Comparison of ENCODE assay signal across 11 cellular contexts in the genomic region with DNA sequence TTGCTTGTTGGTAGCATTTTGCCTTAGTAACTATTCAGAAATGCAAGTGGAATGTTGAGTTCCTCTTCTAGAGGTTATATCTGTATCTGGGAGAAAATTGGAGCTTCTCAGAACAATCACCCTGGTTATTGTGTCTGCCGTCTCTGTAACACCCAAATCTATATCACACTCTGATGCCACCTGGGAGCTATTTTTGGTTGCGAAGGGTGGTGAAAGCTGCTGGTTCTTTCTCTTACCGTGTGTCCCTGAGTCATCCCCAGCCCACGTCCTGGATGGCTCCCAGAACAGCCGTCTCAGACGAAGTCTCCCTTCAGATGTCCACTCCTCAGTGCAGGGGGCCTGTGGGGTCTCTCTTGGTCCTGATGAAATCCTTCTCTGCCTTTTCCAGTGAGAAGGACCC.
A peak's percentile ranks its signal among the peaks of the same experiment; 100 is the strongest.
DNase-seq lines count a peak whose midpoint lies in the region; ATAC-seq, FAIRE-seq and TF ChIP-seq lines count a peak whose summit lies in the region.
"Had no signal": no experiment of that assay in that cellular context is flagged by ENCODE, and none has a peak within 500 bp of the region (broad histone marks: within the 10 kb centered on the region; RNA-seq: fewer than 3 reads in every experiment).

No MANE protein-coding gene starts in this region.

- H3K4me3 ChIP-seq in SK-N-SH (ENCODE audit: low read depth in 2 of 2, low read length in 1 of 2) (no peak overlapping the region; a peak in 1 of 4 replicates), pancreas (peak overlapping the region in 1 of 4 donors; percentile 3), WERI-Rb-1 (ENCODE audit: low read depth, low read length) (no peak overlapping the region)

- 28% methylated on average over 6 of the region's 6 CpGs for WGBS in SK-N-SH (ENCODE audit: low lambda C conversion rate)
- WGBS in pancreas, 2 donors: 57 to 64% methylated on average over 6 of the region's 6 CpGs

- TF ChIP-seq CTCF in SK-N-SH (IDR thresholded peaks at IDR 0.05): no peak
- no peak for TF ChIP-seq CTCF in pancreas (IDR thresholded peaks at IDR 0.05)
- TF ChIP-seq CTCF in WERI-Rb-1 (IDR thresholded peaks at IDR 0.05; ENCODE audit: low read depth, low read length): no peak

- POLR2A ChIA-PET in SK-N-SH (lab: Yijun Ruan, JAX): no interaction called here

- DNase-seq in ELR (ENCODE audit: low read depth): peak; percentile 60
- no peak for DNase-seq in SK-N-SH
- peak; percentile 51 for DNase-seq in glomerular visceral epithelial cell (ENCODE audit: extremely low spot score)
- no peak for DNase-seq in pancreas
- no peak for DNase-seq in WERI-Rb-1
- DNase-seq in DMS153 (lab: John Stamatoyannopoulos, UW): no peak
- DNase-seq: DMS79, NCI-H1417 treated with DMSO at 0.1 percent for 48 hours had no signal

- H3K4me2 ChIP-seq in SK-N-SH: peak overlapping the region; percentile 47; the same call in 1 of the 2 replicates

- intact Hi-C loops in pancreas (cut with DNase I): no loop called here

- peaks cover 19% of the 10 kb centered on the region; the same call in 1 of the 2 replicates for H3K79me2 ChIP-seq in SK-N-SH (ENCODE audit: insufficient read depth)

- no peak for TF ChIP-seq EP300 in SK-N-SH (IDR thresholded peaks at IDR 0.05; ENCODE audit: borderline replicate concordance in 1 of 2, low read depth in 1 of 2, low read length in 1 of 2)

- H3F3A ChIP-seq in SK-N-SH (replicated peaks; ENCODE audit: insufficient read depth): peaks cover 4% of the 10 kb centered on the region

- no peak overlapping the region for H3K9ac ChIP-seq in SK-N-SH

- FAIRE-seq in pancreas (lab: Jason Lieb, UNC): no peak

- H3K9me3 ChIP-seq in SK-N-SH: no peaks in the 10 kb centered on the region
- H3K9me3 ChIP-seq in pancreas: no peaks in the 10 kb centered on the region
- no peaks in the 10 kb centered on the region for H3K9me3 ChIP-seq in WERI-Rb-1 (ENCODE audit: severe bottlenecking)
- H3K9me3 ChIP-seq: neutrophil had no signal

- no peaks in the 10 kb centered on the region for H3K36me3 ChIP-seq in SK-N-SH (replicated peaks in 1 of 2; ENCODE audit: control insufficient read depth in 1 of 2, insufficient read depth in 2 of 2, low read length in 1 of 2)
- H3K36me3 ChIP-seq in pancreas: no peaks in the 10 kb centered on the region
- H3K36me3 ChIP-seq in WERI-Rb-1: no peaks in the 10 kb centered on the region
- H3K36me3 ChIP-seq: neutrophil had no signal

- peak overlapping the region in 1 of 2 experiments; percentile 61; a peak in 1 of 4 replicates for H3K27ac ChIP-seq in SK-N-SH (ENCODE audit: low read depth in 2 of 2, low read length in 1 of 2)
- peak overlapping the region in 2 of 4 donors; percentile 30 to 53 for H3K27ac ChIP-seq in pancreas
- no peak overlapping the region for H3K27ac ChIP-seq in WERI-Rb-1
- H3K27ac ChIP-seq: neutrophil had no signal

- no peak overlapping the region for H2AFZ ChIP-seq in SK-N-SH (ENCODE audit: low read depth)

- no peak for TF ChIP-seq RAD21 in SK-N-SH (IDR thresholded peaks at IDR 0.05; ENCODE audit: low read length)

- H3K9me2 ChIP-seq in SK-N-SH: no peaks in the 10 kb centered on the region

- H3K4me1 ChIP-seq in SK-N-SH (ENCODE audit: control insufficient read depth in 1 of 2, insufficient read depth in 2 of 2, low read depth in 1 of 2, low read length in 1 of 2): peaks cover 12 to 23% of the 10 kb centered on the region in 2 experiments
- H3K4me1 ChIP-seq in pancreas: peaks cover 0 to 15% (median 11%) of the 10 kb centered on the region in 3 donors

- H3K27me3 ChIP-seq in SK-N-SH (ENCODE audit: insufficient read depth) (no peaks in the 10 kb centered on the region), pancreas (no peaks in the 10 kb centered on the region), WERI-Rb-1 (ENCODE audit: insufficient read depth, low read depth, severe bottlenecking) (no peaks in the 10 kb centered on the region)

- no peaks in the 10 kb centered on the region for H4K20me1 ChIP-seq in SK-N-SH (ENCODE audit: insufficient read depth)

- CTCF ChIA-PET in SK-N-SH (lab: Yijun Ruan, JAX): no interaction called here

- ATAC-seq in pancreas (peak; percentile 27 to 65 (median 45)), GM18519 (IDR thresholded peaks at IDR 0.05; ENCODE audit: low FRiP score, unreplicated experiment) (no peak)
- ATAC-seq in activated CD4-positive, CD25-positive, alpha-beta regulatory T cell treated with anti-CD3 and anti-CD28 coated beads, Interleukin-2, amount 50 U/mL, for 24 hours: no peak

TF ChIP-seq in SK-N-SH, 30 proteins besides CTCF, POLR2A, EP300 and RAD21:
- TF ChIP-seq FOXJ3 (CRISPR knock-in tag; IDR thresholded peaks at IDR 0.05): no peak
- TF ChIP-seq TCF12 (IDR thresholded peaks at IDR 0.05): no peak
- no peak for TF ChIP-seq RCOR1 (IDR thresholded peaks at IDR 0.05; ENCODE audit: low read length)
- TF ChIP-seq, protein P1, sequence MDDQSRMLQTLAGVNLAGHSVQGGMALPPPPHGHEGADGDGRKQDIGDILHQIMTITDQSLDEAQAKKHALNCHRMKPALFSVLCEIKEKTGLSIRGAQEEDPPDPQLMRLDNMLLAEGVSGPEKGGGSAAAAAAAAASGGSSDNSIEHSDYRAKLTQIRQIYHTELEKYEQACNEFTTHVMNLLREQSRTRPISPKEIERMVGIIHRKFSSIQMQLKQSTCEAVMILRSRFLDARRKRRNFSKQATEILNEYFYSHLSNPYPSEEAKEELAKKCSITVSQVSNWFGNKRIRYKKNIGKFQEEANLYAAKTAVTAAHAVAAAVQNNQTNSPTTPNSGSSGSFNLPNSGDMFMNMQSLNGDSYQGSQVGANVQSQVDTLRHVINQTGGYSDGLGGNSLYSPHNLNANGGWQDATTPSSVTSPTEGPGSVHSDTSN (IDR thresholded peaks at IDR 0.05): 0 out of 2 replicates have a peak, but pooled peaks have one; percentile 9
- TF ChIP-seq, protein P2, sequence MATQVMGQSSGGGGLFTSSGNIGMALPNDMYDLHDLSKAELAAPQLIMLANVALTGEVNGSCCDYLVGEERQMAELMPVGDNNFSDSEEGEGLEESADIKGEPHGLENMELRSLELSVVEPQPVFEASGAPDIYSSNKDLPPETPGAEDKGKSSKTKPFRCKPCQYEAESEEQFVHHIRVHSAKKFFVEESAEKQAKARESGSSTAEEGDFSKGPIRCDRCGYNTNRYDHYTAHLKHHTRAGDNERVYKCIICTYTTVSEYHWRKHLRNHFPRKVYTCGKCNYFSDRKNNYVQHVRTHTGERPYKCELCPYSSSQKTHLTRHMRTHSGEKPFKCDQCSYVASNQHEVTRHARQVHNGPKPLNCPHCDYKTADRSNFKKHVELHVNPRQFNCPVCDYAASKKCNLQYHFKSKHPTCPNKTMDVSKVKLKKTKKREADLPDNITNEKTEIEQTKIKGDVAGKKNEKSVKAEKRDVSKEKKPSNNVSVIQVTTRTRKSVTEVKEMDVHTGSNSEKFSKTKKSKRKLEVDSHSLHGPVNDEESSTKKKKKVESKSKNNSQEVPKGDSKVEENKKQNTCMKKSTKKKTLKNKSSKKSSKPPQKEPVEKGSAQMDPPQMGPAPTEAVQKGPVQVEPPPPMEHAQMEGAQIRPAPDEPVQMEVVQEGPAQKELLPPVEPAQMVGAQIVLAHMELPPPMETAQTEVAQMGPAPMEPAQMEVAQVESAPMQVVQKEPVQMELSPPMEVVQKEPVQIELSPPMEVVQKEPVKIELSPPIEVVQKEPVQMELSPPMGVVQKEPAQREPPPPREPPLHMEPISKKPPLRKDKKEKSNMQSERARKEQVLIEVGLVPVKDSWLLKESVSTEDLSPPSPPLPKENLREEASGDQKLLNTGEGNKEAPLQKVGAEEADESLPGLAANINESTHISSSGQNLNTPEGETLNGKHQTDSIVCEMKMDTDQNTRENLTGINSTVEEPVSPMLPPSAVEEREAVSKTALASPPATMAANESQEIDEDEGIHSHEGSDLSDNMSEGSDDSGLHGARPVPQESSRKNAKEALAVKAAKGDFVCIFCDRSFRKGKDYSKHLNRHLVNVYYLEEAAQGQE (IDR thresholded peaks at IDR 0.05; ENCODE audit: low read depth, low read length): no peak
- TF ChIP-seq, protein P3, sequence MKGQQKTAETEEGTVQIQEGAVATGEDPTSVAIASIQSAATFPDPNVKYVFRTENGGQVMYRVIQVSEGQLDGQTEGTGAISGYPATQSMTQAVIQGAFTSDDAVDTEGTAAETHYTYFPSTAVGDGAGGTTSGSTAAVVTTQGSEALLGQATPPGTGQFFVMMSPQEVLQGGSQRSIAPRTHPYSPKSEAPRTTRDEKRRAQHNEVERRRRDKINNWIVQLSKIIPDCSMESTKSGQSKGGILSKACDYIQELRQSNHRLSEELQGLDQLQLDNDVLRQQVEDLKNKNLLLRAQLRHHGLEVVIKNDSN (IDR thresholded peaks at IDR 0.05; ENCODE audit: borderline replicate concordance, low read depth): no peak
- 0 out of 2 replicates have a peak, but pooled peaks have one; percentile 15 for TF ChIP-seq JUND (IDR thresholded peaks at IDR 0.05)
- no peak for TF ChIP-seq CHD2 (IDR thresholded peaks at IDR 0.05; ENCODE audit: low read length, partially characterized antibody)
- no peak for TF ChIP-seq TAF1 (IDR thresholded peaks at IDR 0.05; ENCODE audit: borderline replicate concordance, low read depth, low read length)
- no peak for TF ChIP-seq ELF1 (IDR thresholded peaks at IDR 0.05)
- no peak for TF ChIP-seq FOXM1 (IDR thresholded peaks at IDR 0.05; ENCODE audit: low read depth)
- no peak for TF ChIP-seq FOSL2 (IDR thresholded peaks at IDR 0.05; ENCODE audit: borderline replicate concordance, low read depth)
- no peak for TF ChIP-seq NFIC (IDR thresholded peaks at IDR 0.05; ENCODE audit: borderline replicate concordance)
- TF ChIP-seq MEF2A (IDR thresholded peaks at IDR 0.05; ENCODE audit: borderline replicate concordance, low read depth): peak; percentile 54; the same call in 1 of the 2 replicates

Comparison
In these comparisons a context has a peak if more than half of its experiments do, and no peak if none do; other contexts are left out.
1. DNase-seq: peak in ELR (single experiment) and glomerular visceral epithelial cell (single experiment); none in SK-N-SH (single experiment), pancreas (0 of 6), WERI-Rb-1 (single experiment) and DMS153 (single experiment).
2. ATAC-seq: peak in pancreas (4 of 4); none in activated CD4-positive, CD25-positive, alpha-beta regulatory T cell treated with anti-CD3 and anti-CD28 coated beads, Interleukin-2, amount 50 U/mL, for 24 hours (0 of 2) and GM18519 (single experiment).